ENCODE assay signal across 8 cellular contexts in the genomic region with DNA sequence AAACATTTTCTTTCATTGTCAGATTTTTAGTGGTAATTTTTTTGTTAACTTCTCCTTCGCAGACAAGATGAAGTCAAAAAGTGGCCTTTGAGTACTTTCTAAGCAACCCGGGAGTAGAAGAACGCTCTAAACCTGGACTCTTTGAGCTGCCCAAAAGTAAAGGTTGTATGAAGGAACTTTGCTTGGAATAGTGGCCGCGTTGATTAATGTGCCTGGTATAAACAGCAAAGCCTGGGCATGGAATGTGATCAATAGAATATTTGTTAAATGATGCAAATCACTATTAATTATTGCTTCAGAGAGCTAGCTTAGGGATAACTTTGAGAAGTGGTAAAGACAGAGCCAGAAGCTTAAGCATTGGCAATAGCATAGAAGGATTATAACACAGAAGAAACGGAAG.
"Had no signal": no experiment of that assay in that cellular context is flagged by ENCODE, and none has a peak within 500 bp of the region (broad histone marks: within the 10 kb centered on the region; RNA-seq: fewer than 3 reads in every experiment).

No MANE protein-coding gene starts in this region.

- H2AFZ ChIP-seq: GM23248 had no signal

- ATAC-seq: HCT116 had no signal

- H3K27ac ChIP-seq: GM23248 had no signal

- H3K4me1 ChIP-seq: HAP-1 had no signal

- H3K9me3 ChIP-seq: HAP-1 had no signal

- H3K27ac Mint-ChIP-seq: H9, HFFc6 had no signal

- DNase-seq: GM23248, GOT3, H7, H9, HCEC 1CT, HFFc6 had no signal

- H3K36me3 ChIP-seq: HAP-1 had no signal

- H3K4me3 Mint-ChIP-seq: H9, HFFc6 had no signal

- H3K4me3 ChIP-seq: GM23248, HAP-1 had no signal
